In genomic region chr20:10919549-10920140, GRCh38 we compare ENCODE assay signal across 11 cellular contexts.
DNase-seq lines count a peak whose midpoint lies in the region; ATAC-seq, FAIRE-seq and TF ChIP-seq lines count a peak whose summit lies in the region.
"Had no signal": no experiment of that assay in that cellular context is flagged by ENCODE, and none has a peak within 500 bp of the region (broad histone marks: within the 10 kb centered on the region; RNA-seq: fewer than 3 reads in every experiment).

No MANE protein-coding gene starts in this region.

- H3K79me2 ChIP-seq in astrocyte (ENCODE audit: insufficient read depth, low read length), result no peaks in the 10 kb centered on the region

- H3K36me3 ChIP-seq in astrocyte (ENCODE audit: insufficient read depth, low read length) (no peaks in the 10 kb centered on the region), heart left ventricle (no peaks in the 10 kb centered on the region), tibial artery (no peaks in the 10 kb centered on the region)
- H3K36me3 ChIP-seq in CD8-positive, alpha-beta memory T cell (ENCODE audit: insufficient read depth, low read length), result no peaks in the 10 kb centered on the region

- H3K27me3 Mint-ChIP-seq in astrocyte (ENCODE audit: low read depth, unreplicated experiment), result no peaks in the 10 kb centered on the region
- H3K27me3 Mint-ChIP-seq in CD8-positive, alpha-beta memory T cell, result no peaks in the 10 kb centered on the region
- H3K27me3 Mint-ChIP-seq: activated naive CD8-positive, alpha-beta T cell had no signal

- no peak overlapping the region for H3K27ac Mint-ChIP-seq in astrocyte (ENCODE audit: unreplicated experiment)
- H3K27ac Mint-ChIP-seq in CD8-positive, alpha-beta memory T cell, result no peak overlapping the region
- H3K27ac Mint-ChIP-seq: activated naive CD8-positive, alpha-beta T cell had no signal

- no peaks in the 10 kb centered on the region for H3K27me3 ChIP-seq in astrocyte (ENCODE audit: insufficient read depth, low read length)
- no peaks in the 10 kb centered on the region for H3K27me3 ChIP-seq in heart left ventricle
- no peaks in the 10 kb centered on the region for H3K27me3 ChIP-seq in tibial artery
- H3K27me3 ChIP-seq in CD8-positive, alpha-beta memory T cell (ENCODE audit: insufficient read depth, low read length, poor library complexity, severe bottlenecking), result no peaks in the 10 kb centered on the region

- WGBS in heart left ventricle, 4 donors, result 67 to 84% (median 68%) methylated on average over 5 of the region's 5 CpGs

- H3K4me3 ChIP-seq in astrocyte (ENCODE audit: insufficient read depth, low read depth, low read length) (no peak overlapping the region), heart left ventricle (no peak overlapping the region), tibial artery (no peak overlapping the region)
- no peak overlapping the region for H3K4me3 ChIP-seq in CD8-positive, alpha-beta memory T cell (ENCODE audit: low read length)

- ATAC-seq in heart left ventricle, result peak in 3 of 4 donors; percentile 62 to 89 (median 81)
- ATAC-seq in HG02610 (IDR thresholded peaks at IDR 0.05; ENCODE audit: unreplicated experiment), result no peak

- H3K9me3 ChIP-seq in astrocyte (ENCODE audit: insufficient read depth, low read depth, low read length) (no peaks in the 10 kb centered on the region), heart left ventricle (peaks cover 0 to 6% (median 0%) of the 10 kb centered on the region in 12 donors), tibial artery (no peaks in the 10 kb centered on the region)
- H3K9me3 ChIP-seq in CD8-positive, alpha-beta memory T cell (ENCODE audit: low read length), result no peaks in the 10 kb centered on the region

- peaks cover 2% of the 10 kb centered on the region for H3K36me3 Mint-ChIP-seq in astrocyte (ENCODE audit: low read depth, unreplicated experiment)
- H3K36me3 Mint-ChIP-seq in CD8-positive, alpha-beta memory T cell, result no peaks in the 10 kb centered on the region
- H3K36me3 Mint-ChIP-seq: activated naive CD8-positive, alpha-beta T cell had no signal

- intact Hi-C loops in heart left ventricle (cut with DNase I) (loop anchor here in 1 of 10 donors (10.0 kb wide), 1 partner anchor 115 kb away; no protein-coding TSS in a partner anchor), tibial artery (cut with DNase I; ENCODE audit: low total_unique reads) (loop anchor here (5.0 kb wide), 1 partner anchor 212 kb away; no protein-coding TSS in a partner anchor)

- H3K27ac ChIP-seq in astrocyte (ENCODE audit: low read depth, low read length) (peak overlapping the region; percentile 41), heart left ventricle (peak overlapping the region in 1 of 12 donors; percentile 13), tibial artery (peak overlapping the region; percentile 61)
- H3K27ac ChIP-seq in CD8-positive, alpha-beta memory T cell (ENCODE audit: low read depth, low read length), result no peak overlapping the region

- FAIRE-seq in astrocyte (lab: Jason Lieb, UNC), result peak; percentile 94

- peaks cover 53% of the 10 kb centered on the region for H3K4me1 Mint-ChIP-seq in astrocyte (ENCODE audit: low read depth, unreplicated experiment)
- H3K4me1 Mint-ChIP-seq in CD8-positive, alpha-beta memory T cell, result no peaks in the 10 kb centered on the region

- no peak overlapping the region for H3K4me3 Mint-ChIP-seq in astrocyte (ENCODE audit: unreplicated experiment)
- no peak overlapping the region for H3K4me3 Mint-ChIP-seq in CD8-positive, alpha-beta memory T cell
- H3K4me3 Mint-ChIP-seq: activated naive CD8-positive, alpha-beta T cell had no signal

- CTCF ChIA-PET in CD8-positive, alpha-beta memory T cell (lab: Charles Lee), result no interaction called here

- no peak overlapping the region for H3K9ac ChIP-seq in astrocyte (ENCODE audit: low read length)

- DNase-seq in HPDE6-E6E7 (ENCODE audit: extremely low spot score) (peak; percentile 53), astrocyte (ENCODE audit: low read depth) (peak; percentile 88), heart left ventricle (peak in 2 of 5 donors; percentile 41 to 61), tibial artery (no peak)
- DNase-seq in stimulated activated naive CD4-positive, alpha-beta T cell treated with Interleukin-2 at 50 U/mL for 16 hours (lab: John Stamatoyannopoulos, UW), result no peak
- DNase-seq in CD8-positive, alpha-beta memory T cell, result no peak
- DNase-seq: Caco-2, NCI-H1436 treated with DMSO at 0.1 percent for 48 hours, T-helper 9 cell had no signal

- H3K4me1 ChIP-seq in astrocyte (ENCODE audit: insufficient read depth, low read length), result peaks cover 28% of the 10 kb centered on the region
- peaks cover 0 to 4% (median 0%) of the 10 kb centered on the region in 12 donors for H3K4me1 ChIP-seq in heart left ventricle
- peaks cover 0 to 55% (median 18%) of the 10 kb centered on the region in 4 donors for H3K4me1 ChIP-seq in tibial artery
- no peaks in the 10 kb centered on the region for H3K4me1 ChIP-seq in CD8-positive, alpha-beta memory T cell (ENCODE audit: insufficient read depth, low read length)

- no peaks in the 10 kb centered on the region for H3K9me3 Mint-ChIP-seq in astrocyte (ENCODE audit: unreplicated experiment)
- H3K9me3 Mint-ChIP-seq in CD8-positive, alpha-beta memory T cell, result peaks cover 0 to 9% (median 2%) of the 10 kb centered on the region in 5 donors

- POLR2A ChIA-PET in CD8-positive, alpha-beta memory T cell (lab: Charles Lee), result no interaction called here

- peak overlapping the region; percentile 27 for H2AFZ ChIP-seq in astrocyte (ENCODE audit: low read depth, low read length)

- TF ChIP-seq CTCF in astrocyte (IDR thresholded peaks at IDR 0.05; ENCODE audit: insufficient read depth, low read depth, low read length) (no peak), heart left ventricle (IDR thresholded peaks at IDR 0.05) (no peak), tibial artery (IDR thresholded peaks at IDR 0.05) (no peak)

- peak overlapping the region; percentile 55 for H3K4me2 ChIP-seq in astrocyte (ENCODE audit: low read length)

- no peaks in the 10 kb centered on the region for H4K20me1 ChIP-seq in astrocyte (ENCODE audit: insufficient read depth, low read length)

- no peak for TF ChIP-seq POLR2A in heart left ventricle (IDR thresholded peaks at IDR 0.05)

Comparison
In these comparisons a context has a peak if more than half of its experiments do, and no peak if none do; other contexts are left out.
1. DNase-seq: peak in HPDE6-E6E7 (single experiment) and astrocyte (single experiment); none in tibial artery (0 of 2), stimulated activated naive CD4-positive, alpha-beta T cell treated with Interleukin-2 at 50 U/mL for 16 hours (single experiment) and CD8-positive, alpha-beta memory T cell (0 of 5).